Comparison of ENCODE assay signal across 1 cellular context in the genomic region with DNA sequence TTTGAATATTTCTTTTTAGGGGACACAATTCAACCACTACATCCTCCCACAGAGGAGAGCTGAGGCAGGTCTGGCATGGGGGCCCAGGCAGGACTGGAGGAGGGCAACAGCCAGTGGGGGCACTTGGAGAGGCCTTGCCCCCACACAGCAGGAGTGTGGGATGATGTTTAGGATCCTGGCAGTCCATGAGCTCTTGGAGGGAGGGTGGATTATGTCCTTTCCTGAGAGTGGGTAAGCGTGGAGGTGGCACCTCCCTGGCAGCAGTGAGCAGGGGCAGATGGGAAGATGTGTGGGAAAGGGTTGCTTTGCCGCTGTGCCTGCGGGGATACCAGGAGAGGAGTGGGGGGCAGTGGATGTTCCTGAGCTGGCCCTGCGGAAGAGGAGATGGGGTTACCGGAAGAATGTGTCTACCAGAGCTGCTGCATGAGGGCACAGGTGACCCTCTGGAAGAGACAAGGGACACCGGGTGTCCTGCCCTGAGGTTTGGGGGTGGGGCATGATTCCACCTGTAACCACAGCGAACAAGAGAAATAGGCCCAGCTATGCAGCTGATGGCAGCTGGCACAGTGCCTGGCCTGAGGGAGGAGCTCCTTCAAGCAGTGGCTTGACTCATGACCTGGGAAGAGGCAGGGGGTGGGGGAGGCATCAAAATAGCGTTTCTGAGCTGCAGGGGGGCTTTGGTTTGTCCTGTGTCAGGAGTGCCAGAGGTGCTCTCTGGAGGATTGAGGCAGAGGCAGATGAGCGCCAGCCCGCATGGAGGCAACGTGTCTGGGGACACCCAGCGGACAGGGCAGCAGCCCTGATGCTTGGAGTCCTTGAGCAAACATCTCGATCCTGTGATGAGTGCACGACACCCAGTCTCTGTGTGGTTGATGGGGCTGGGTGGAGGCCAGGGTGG.
TF ChIP-seq lines count a peak whose summit lies in the region.

No MANE protein-coding gene starts in this region.

TF ChIP-seq in H1, 55 proteins besides CTCF, POLR2A, EP300 and RAD21:
- TF ChIP-seq SIRT6 (IDR thresholded peaks at IDR 0.05; ENCODE audit: low read length) (no peak), KDM5A (IDR thresholded peaks at IDR 0.05; ENCODE audit: low read length) (no peak), EZH2 (IDR thresholded peaks at IDR 0.05; ENCODE audit: low read depth, low read length, severe bottlenecking) (no peak), RBBP5 (IDR thresholded peaks at IDR 0.05; ENCODE audit: borderline replicate concordance, low read depth, low read length) (no peak), MAFK (IDR thresholded peaks at IDR 0.05; ENCODE audit: low read depth, low read length) (no peak), CREB1 (IDR thresholded peaks at IDR 0.05) (no peak)
TF ChIP-seq in H1: peak in this region for 0.
